ENCODE assay signal across 13 cellular contexts in the genomic region with DNA sequence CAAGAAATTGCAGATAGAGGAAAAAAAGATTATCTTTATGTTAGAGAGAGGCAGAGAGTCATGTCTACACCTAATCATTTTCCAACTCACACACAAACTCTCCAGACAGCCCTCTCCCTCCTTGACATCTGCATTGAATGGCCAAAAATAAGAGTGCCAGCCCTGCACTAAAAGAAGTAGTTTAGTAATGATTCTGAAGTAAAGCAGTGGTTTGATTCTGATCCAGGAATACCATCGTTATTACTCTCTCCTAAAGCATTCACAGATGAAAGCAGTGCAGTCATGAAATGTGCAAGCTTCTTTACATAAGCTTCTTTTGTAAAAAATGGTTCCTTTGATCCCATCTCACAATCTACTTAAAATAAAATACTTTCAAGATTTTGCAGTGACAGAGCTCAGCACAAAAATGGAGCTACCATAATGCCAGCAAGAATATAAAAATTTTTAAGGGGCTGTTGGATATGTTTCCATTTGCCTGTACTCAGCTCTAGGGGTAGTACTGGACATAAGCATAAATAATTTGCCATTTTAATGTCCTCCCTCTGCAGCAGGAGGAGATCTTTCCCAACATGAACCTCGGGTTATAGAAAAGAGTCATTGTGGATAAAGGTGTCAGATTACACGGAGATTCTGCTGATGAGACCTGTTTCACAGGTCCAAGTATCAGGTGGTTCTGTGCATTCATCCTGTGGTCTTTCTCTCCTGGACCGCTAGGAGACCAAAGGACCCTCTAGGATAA.
DNase-seq lines count a peak whose midpoint lies in the region; ATAC-seq and TF ChIP-seq lines count a peak whose summit lies in the region.
"Had no signal": no experiment of that assay in that cellular context is flagged by ENCODE, and none has a peak within 500 bp of the region (broad histone marks: within the 10 kb centered on the region; RNA-seq: fewer than 3 reads in every experiment).

No MANE protein-coding gene starts in this region.

- DNase-seq in DMS53 (lab: John Stamatoyannopoulos, UW) (peak; percentile 48), MG63 (peak; percentile 39), astrocyte of the hippocampus (ENCODE audit: low read depth, low spot score) (peak; percentile 91), osteocyte (ENCODE audit: extremely low spot score, unreplicated experiment) (no peak), NCI-H774 (lab: John Stamatoyannopoulos, UW) (no peak), G401 (ENCODE audit: low spot score) (no peak)
- DNase-seq: activated T-cell treated with anti-CD3 and anti-CD28 coated beads, Interleukin-2, amount 50 U/mL, for 1 hour; DND-41; islet precursor cell; NCI-H2081; WERI-Rb-1 had no signal

- peaks cover 34% of the 10 kb centered on the region for H3K36me3 Mint-ChIP-seq in osteocyte (ENCODE audit: unreplicated experiment)
- H3K36me3 Mint-ChIP-seq: stimulated activated effector memory CD8-positive, alpha-beta T cell treated with anti-CD3 and anti-CD28 coated beads, Interleukin-12 subunit alpha, Interleukin-12 subunit beta, amount 100 ng/mL, for 72 hours had no signal

- H3K27ac Mint-ChIP-seq in osteocyte (ENCODE audit: unreplicated experiment), result peak overlapping the region; percentile 58
- H3K27ac Mint-ChIP-seq: stimulated activated effector memory CD8-positive, alpha-beta T cell treated with anti-CD3 and anti-CD28 coated beads, Interleukin-12 subunit alpha, Interleukin-12 subunit beta, amount 100 ng/mL, for 72 hours had no signal

- H3K36me3 ChIP-seq in MG63, result no peaks in the 10 kb centered on the region

- H3K9me3 ChIP-seq in MG63, result no peaks in the 10 kb centered on the region

- H3K9me3 Mint-ChIP-seq in osteocyte (ENCODE audit: unreplicated experiment), result peaks cover 26% of the 10 kb centered on the region
- H3K9me3 Mint-ChIP-seq: stimulated activated effector memory CD8-positive, alpha-beta T cell treated with anti-CD3 and anti-CD28 coated beads, Interleukin-12 subunit alpha, Interleukin-12 subunit beta, amount 100 ng/mL, for 72 hours had no signal

- TF ChIP-seq CTCF in osteocyte (IDR thresholded peaks at IDR 0.05), result no peak

- no peak overlapping the region for H3K4me3 Mint-ChIP-seq in osteocyte (ENCODE audit: unreplicated experiment)
- H3K4me3 Mint-ChIP-seq: stimulated activated effector memory CD8-positive, alpha-beta T cell treated with anti-CD3 and anti-CD28 coated beads, Interleukin-12 subunit alpha, Interleukin-12 subunit beta, amount 100 ng/mL, for 72 hours had no signal

- no peak overlapping the region for H3K4me3 ChIP-seq in MG63

- no peak for ATAC-seq in GM19351 (IDR thresholded peaks at IDR 0.05; ENCODE audit: unreplicated experiment)
- ATAC-seq: stimulated activated effector memory CD8-positive, alpha-beta T cell treated with anti-CD3 and anti-CD28 coated beads, Interleukin-12 subunit alpha, Interleukin-12 subunit beta, amount 100 ng/mL, for 72 hours had no signal

- H3K27me3 Mint-ChIP-seq in osteocyte (ENCODE audit: unreplicated experiment), result no peaks in the 10 kb centered on the region

- in situ Hi-C loops in G401 (cut with HindIII; ENCODE audit: low sequenced_read_pairs), result no loop called here

- peaks cover 21% of the 10 kb centered on the region for H3K4me1 Mint-ChIP-seq in osteocyte (ENCODE audit: unreplicated experiment)
- H3K4me1 Mint-ChIP-seq: stimulated activated effector memory CD8-positive, alpha-beta T cell treated with anti-CD3 and anti-CD28 coated beads, Interleukin-12 subunit alpha, Interleukin-12 subunit beta, amount 100 ng/mL, for 72 hours had no signal

- H3K27me3 ChIP-seq in MG63, result no peaks in the 10 kb centered on the region

Comparison
In these comparisons a context has a peak if more than half of its experiments do, and no peak if none do; other contexts are left out.
1. DNase-seq: peak in DMS53 (single experiment), MG63 (single experiment) and astrocyte of the hippocampus (single experiment); none in osteocyte (single experiment), NCI-H774 (single experiment) and G401 (single experiment).